In the genomic region with DNA sequence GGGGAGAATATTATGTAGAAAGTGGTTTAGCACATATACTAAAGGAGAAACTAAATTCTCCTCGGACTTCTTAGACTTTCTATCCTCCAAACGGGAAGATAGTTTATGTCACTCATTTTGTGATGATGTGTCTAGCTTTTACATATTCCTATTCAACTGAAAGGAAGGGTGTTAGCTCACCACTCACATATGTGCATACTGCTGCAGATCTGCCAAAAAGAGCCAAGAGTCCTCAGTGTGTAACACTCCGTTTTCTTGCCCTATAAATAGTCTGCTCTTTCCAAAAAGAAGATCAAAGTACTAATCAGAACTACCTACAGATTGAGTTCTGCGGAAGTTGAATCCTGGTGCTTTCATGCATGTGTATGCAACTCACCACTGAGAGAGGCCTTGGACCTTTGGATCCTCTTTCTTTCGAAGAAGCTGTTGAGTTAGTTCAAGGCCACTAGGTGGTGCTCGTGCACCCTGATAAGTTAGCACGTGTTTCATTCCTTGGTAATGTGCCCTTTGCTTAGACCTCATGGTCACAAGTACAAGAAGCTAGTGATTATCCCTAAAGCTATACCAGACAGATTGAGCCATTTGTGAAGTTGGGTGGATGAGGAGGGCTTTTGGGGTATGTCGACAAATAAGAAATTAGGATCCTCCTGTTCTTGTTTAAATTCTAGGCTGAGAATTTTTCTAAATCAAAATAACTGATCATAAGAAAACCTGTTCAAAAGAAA, we compare ENCODE assay signal across 1 cellular context.
TF ChIP-seq lines count a peak whose summit lies in the region.

No MANE protein-coding gene starts in this region.

TF ChIP-seq in K562, 482 proteins besides CTCF, POLR2A, EP300 and RAD21 (continued from another document and continues in another):
- TF ChIP-seq, protein P1, sequence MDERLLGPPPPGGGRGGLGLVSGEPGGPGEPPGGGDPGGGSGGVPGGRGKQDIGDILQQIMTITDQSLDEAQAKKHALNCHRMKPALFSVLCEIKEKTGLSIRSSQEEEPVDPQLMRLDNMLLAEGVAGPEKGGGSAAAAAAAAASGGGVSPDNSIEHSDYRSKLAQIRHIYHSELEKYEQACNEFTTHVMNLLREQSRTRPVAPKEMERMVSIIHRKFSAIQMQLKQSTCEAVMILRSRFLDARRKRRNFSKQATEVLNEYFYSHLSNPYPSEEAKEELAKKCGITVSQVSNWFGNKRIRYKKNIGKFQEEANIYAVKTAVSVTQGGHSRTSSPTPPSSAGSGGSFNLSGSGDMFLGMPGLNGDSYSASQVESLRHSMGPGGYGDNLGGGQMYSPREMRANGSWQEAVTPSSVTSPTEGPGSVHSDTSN (CRISPR knock-in tag; IDR thresholded peaks at IDR 0.05; ENCODE audit: low read depth), result no peak
- TF ChIP-seq, protein P1 (tag; conservative IDR thresholded peaks at IDR 0.05; ENCODE audit: low read depth), result no peak
- TF ChIP-seq MTF1 (CRISPR knock-in tag; IDR thresholded peaks at IDR 0.05; ENCODE audit: borderline replicate concordance) (no peak), ZNF263 (CRISPR knock-in tag; IDR thresholded peaks at IDR 0.05; ENCODE audit: borderline replicate concordance) (no peak; the same call in 1 of the 2 replicates), PCBP1 (IDR thresholded peaks at IDR 0.05; ENCODE audit: low read depth, low read length, poor library complexity, severe bottlenecking) (no peak), OTX1 (CRISPR knock-in tag; IDR thresholded peaks at IDR 0.05) (no peak), MAZ (CRISPR knock-in tag; conservative IDR thresholded peaks at IDR 0.05 in 1 of 2, IDR thresholded peaks at IDR 0.05 in 1 of 2) (peak in 1 of 2 experiments; percentile 41; a peak in 2 of 4 replicates), CBX1 (IDR thresholded peaks at IDR 0.05; ENCODE audit: low read depth) (no peak), L3MBTL2 (IDR thresholded peaks at IDR 0.05) (peak; percentile 85), KLF13 (tag; IDR thresholded peaks at IDR 0.05; ENCODE audit: borderline replicate concordance, low read depth) (0 out of 2 replicates have a peak, but pooled peaks have one; percentile 36), PTRF (tag; IDR thresholded peaks at IDR 0.05) (no peak), EP400 (IDR thresholded peaks at IDR 0.05) (peak; percentile 81), RB1 (IDR thresholded peaks at IDR 0.05; ENCODE audit: low read depth) (peak; percentile 61; the same call in 1 of the 2 replicates), SMC3 (conservative IDR thresholded peaks at IDR 0.05; ENCODE audit: insufficient read depth, low read depth, low read length) (peak; percentile 95), SOX6 (IDR thresholded peaks at IDR 0.05) (peak; percentile 26; the same call in 1 of the 2 replicates), MAFK (IDR thresholded peaks at IDR 0.05; ENCODE audit: low read length) (0 out of 2 replicates have a peak, but pooled peaks have one; percentile 5), CREM (IDR thresholded peaks at IDR 0.05; ENCODE audit: low read depth) (0 out of 2 replicates have a peak, but pooled peaks have one; percentile 34), ETV5 (CRISPR knock-in tag; IDR thresholded peaks at IDR 0.05; ENCODE audit: low read depth) (peak; percentile 30; the same call in 1 of the 2 replicates), RCOR1 (IDR thresholded peaks at IDR 0.05; ENCODE audit: borderline replicate concordance in 1 of 2, low read depth in 2 of 2, low read length in 2 of 2) (peak in 1 of 2 experiments; percentile 54; a peak in 2 of 4 replicates), ZNF3 (CRISPR knock-in tag; IDR thresholded peaks at IDR 0.05) (no peak), ARID2 (IDR thresholded peaks at IDR 0.05) (peak; percentile 91), TCF7L2 (IDR thresholded peaks at IDR 0.05; ENCODE audit: low read depth, low read length) (no peak), STAG1 (CRISPR knock-in tag; IDR thresholded peaks at IDR 0.05; ENCODE audit: borderline replicate concordance) (peak; percentile 57; the same call in 1 of the 2 replicates), JUND (IDR thresholded peaks at IDR 0.05; ENCODE audit: borderline replicate concordance, low read depth, low read length) (peak; percentile 58; the same call in 1 of the 2 replicates), JUND (tag; IDR thresholded peaks at IDR 0.05; ENCODE audit: borderline replicate concordance, low read depth, low read length) (peak; percentile 36; the same call in 1 of the 3 replicates)
- TF ChIP-seq, protein P2, sequence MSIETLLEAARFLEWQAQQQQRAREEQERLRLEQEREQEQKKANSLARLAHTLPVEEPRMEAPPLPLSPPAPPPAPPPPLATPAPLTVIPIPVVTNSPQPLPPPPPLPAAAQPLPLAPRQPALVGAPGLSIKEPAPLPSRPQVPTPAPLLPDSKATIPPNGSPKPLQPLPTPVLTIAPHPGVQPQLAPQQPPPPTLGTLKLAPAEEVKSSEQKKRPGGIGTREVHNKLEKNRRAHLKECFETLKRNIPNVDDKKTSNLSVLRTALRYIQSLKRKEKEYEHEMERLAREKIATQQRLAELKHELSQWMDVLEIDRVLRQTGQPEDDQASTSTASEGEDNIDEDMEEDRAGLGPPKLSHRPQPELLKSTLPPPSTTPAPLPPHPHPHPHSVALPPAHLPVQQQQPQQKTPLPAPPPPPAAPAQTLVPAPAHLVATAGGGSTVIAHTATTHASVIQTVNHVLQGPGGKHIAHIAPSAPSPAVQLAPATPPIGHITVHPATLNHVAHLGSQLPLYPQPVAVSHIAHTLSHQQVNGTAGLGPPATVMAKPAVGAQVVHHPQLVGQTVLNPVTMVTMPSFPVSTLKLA (conservative IDR thresholded peaks at IDR 0.05), result peak; percentile 70 to 85
- TF ChIP-seq, protein P3, sequence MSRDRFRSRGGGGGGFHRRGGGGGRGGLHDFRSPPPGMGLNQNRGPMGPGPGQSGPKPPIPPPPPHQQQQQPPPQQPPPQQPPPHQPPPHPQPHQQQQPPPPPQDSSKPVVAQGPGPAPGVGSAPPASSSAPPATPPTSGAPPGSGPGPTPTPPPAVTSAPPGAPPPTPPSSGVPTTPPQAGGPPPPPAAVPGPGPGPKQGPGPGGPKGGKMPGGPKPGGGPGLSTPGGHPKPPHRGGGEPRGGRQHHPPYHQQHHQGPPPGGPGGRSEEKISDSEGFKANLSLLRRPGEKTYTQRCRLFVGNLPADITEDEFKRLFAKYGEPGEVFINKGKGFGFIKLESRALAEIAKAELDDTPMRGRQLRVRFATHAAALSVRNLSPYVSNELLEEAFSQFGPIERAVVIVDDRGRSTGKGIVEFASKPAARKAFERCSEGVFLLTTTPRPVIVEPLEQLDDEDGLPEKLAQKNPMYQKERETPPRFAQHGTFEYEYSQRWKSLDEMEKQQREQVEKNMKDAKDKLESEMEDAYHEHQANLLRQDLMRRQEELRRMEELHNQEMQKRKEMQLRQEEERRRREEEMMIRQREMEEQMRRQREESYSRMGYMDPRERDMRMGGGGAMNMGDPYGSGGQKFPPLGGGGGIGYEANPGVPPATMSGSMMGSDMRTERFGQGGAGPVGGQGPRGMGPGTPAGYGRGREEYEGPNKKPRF (IDR thresholded peaks at IDR 0.05; ENCODE audit: low read depth, low read length), result no peak
- TF ChIP-seq, protein P4, sequence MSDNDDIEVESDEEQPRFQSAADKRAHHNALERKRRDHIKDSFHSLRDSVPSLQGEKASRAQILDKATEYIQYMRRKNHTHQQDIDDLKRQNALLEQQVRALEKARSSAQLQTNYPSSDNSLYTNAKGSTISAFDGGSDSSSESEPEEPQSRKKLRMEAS (CRISPR knock-in tag; IDR thresholded peaks at IDR 0.05), result peak; percentile 86
- TF ChIP-seq, protein P5, sequence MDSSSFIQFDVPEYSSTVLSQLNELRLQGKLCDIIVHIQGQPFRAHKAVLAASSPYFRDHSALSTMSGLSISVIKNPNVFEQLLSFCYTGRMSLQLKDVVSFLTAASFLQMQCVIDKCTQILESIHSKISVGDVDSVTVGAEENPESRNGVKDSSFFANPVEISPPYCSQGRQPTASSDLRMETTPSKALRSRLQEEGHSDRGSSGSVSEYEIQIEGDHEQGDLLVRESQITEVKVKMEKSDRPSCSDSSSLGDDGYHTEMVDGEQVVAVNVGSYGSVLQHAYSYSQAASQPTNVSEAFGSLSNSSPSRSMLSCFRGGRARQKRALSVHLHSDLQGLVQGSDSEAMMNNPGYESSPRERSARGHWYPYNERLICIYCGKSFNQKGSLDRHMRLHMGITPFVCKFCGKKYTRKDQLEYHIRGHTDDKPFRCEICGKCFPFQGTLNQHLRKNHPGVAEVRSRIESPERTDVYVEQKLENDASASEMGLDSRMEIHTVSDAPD (CRISPR knock-in tag; IDR thresholded peaks at IDR 0.05), result no peak
- TF ChIP-seq, protein P6, sequence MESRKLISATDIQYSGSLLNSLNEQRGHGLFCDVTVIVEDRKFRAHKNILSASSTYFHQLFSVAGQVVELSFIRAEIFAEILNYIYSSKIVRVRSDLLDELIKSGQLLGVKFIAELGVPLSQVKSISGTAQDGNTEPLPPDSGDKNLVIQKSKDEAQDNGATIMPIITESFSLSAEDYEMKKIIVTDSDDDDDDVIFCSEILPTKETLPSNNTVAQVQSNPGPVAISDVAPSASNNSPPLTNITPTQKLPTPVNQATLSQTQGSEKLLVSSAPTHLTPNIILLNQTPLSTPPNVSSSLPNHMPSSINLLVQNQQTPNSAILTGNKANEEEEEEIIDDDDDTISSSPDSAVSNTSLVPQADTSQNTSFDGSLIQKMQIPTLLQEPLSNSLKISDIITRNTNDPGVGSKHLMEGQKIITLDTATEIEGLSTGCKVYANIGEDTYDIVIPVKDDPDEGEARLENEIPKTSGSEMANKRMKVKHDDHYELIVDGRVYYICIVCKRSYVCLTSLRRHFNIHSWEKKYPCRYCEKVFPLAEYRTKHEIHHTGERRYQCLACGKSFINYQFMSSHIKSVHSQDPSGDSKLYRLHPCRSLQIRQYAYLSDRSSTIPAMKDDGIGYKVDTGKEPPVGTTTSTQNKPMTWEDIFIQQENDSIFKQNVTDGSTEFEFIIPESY (CRISPR knock-in tag; IDR thresholded peaks at IDR 0.05), result 0 out of 2 replicates have a peak, but pooled peaks have one; percentile 12
- TF ChIP-seq, protein P7, sequence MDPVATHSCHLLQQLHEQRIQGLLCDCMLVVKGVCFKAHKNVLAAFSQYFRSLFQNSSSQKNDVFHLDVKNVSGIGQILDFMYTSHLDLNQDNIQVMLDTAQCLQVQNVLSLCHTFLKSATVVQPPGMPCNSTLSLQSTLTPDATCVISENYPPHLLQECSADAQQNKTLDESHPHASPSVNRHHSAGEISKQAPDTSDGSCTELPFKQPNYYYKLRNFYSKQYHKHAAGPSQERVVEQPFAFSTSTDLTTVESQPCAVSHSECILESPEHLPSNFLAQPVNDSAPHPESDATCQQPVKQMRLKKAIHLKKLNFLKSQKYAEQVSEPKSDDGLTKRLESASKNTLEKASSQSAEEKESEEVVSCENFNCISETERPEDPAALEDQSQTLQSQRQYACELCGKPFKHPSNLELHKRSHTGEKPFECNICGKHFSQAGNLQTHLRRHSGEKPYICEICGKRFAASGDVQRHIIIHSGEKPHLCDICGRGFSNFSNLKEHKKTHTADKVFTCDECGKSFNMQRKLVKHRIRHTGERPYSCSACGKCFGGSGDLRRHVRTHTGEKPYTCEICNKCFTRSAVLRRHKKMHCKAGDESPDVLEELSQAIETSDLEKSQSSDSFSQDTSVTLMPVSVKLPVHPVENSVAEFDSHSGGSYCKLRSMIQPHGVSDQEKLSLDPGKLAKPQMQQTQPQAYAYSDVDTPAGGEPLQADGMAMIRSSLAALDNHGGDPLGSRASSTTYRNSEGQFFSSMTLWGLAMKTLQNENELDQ (CRISPR knock-in tag; IDR thresholded peaks at IDR 0.05; ENCODE audit: borderline replicate concordance), result no peak
- TF ChIP-seq, protein P8, sequence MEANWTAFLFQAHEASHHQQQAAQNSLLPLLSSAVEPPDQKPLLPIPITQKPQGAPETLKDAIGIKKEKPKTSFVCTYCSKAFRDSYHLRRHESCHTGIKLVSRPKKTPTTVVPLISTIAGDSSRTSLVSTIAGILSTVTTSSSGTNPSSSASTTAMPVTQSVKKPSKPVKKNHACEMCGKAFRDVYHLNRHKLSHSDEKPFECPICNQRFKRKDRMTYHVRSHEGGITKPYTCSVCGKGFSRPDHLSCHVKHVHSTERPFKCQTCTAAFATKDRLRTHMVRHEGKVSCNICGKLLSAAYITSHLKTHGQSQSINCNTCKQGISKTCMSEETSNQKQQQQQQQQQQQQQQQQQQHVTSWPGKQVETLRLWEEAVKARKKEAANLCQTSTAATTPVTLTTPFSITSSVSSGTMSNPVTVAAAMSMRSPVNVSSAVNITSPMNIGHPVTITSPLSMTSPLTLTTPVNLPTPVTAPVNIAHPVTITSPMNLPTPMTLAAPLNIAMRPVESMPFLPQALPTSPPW (CRISPR knock-in tag; IDR thresholded peaks at IDR 0.05), result 0 out of 2 replicates have a peak, but pooled peaks have one; percentile 24
- TF ChIP-seq, protein P9, sequence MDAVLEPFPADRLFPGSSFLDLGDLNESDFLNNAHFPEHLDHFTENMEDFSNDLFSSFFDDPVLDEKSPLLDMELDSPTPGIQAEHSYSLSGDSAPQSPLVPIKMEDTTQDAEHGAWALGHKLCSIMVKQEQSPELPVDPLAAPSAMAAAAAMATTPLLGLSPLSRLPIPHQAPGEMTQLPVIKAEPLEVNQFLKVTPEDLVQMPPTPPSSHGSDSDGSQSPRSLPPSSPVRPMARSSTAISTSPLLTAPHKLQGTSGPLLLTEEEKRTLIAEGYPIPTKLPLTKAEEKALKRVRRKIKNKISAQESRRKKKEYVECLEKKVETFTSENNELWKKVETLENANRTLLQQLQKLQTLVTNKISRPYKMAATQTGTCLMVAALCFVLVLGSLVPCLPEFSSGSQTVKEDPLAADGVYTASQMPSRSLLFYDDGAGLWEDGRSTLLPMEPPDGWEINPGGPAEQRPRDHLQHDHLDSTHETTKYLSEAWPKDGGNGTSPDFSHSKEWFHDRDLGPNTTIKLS (IDR thresholded peaks at IDR 0.05; ENCODE audit: borderline replicate concordance, low read depth), result 0 out of 2 replicates have a peak, but pooled peaks have one; percentile 45
- TF ChIP-seq, protein P10, sequence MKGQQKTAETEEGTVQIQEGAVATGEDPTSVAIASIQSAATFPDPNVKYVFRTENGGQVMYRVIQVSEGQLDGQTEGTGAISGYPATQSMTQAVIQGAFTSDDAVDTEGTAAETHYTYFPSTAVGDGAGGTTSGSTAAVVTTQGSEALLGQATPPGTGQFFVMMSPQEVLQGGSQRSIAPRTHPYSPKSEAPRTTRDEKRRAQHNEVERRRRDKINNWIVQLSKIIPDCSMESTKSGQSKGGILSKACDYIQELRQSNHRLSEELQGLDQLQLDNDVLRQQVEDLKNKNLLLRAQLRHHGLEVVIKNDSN (CRISPR knock-in tag; IDR thresholded peaks at IDR 0.05), result peak; percentile 42; the same call in 1 of the 2 replicates
- TF ChIP-seq, protein P11, sequence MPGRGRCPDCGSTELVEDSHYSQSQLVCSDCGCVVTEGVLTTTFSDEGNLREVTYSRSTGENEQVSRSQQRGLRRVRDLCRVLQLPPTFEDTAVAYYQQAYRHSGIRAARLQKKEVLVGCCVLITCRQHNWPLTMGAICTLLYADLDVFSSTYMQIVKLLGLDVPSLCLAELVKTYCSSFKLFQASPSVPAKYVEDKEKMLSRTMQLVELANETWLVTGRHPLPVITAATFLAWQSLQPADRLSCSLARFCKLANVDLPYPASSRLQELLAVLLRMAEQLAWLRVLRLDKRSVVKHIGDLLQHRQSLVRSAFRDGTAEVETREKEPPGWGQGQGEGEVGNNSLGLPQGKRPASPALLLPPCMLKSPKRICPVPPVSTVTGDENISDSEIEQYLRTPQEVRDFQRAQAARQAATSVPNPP (IDR thresholded peaks at IDR 0.05; ENCODE audit: borderline replicate concordance, insufficient read depth, insufficient read length), result no peak
